In genomic region chr20:38423541-38423940, GRCh38 we compare ENCODE assay signal across 16 cellular contexts.
"Had no signal": no experiment of that assay in that cellular context is flagged by ENCODE, and none has a peak within 500 bp of the region (broad histone marks: within the 10 kb centered on the region; RNA-seq: fewer than 3 reads in every experiment).

No MANE protein-coding gene starts in this region.

- H3K9me3 ChIP-seq: SJCRH30, thoracic aorta, upper lobe of right lung had no signal

- ATAC-seq: activated CD4-positive, CD25-positive, alpha-beta regulatory T cell treated with anti-CD3 and anti-CD28 coated beads, Interleukin-2, amount 50 U/mL, for 24 hours; foreskin keratinocyte; left ventricle myocardium superior; natural killer cell; stimulated activated naive CD8-positive, alpha-beta T cell treated with anti-CD3 and anti-CD28 coated beads, Interleukin-15, amount 100 ng/mL, for 72 hours; upper lobe of right lung had no signal

- DNase-seq: activated CD4-positive, alpha-beta T cell treated with anti-CD3 and anti-CD28 coated beads, Interleukin-2, amount 50 U/mL, for 4 hours; activated CD8-positive, alpha-beta memory T cell treated with anti-CD3 and anti-CD28 coated beads, Interleukin-2, amount 50 U/mL, for 4 hours; effector memory CD4-positive, alpha-beta T cell; foreskin keratinocyte; kidney glomerular epithelial cell; left ventricle myocardium superior; natural killer cell; nucleus accumbens; stimulated activated CD4-positive, alpha-beta T cell treated with anti-CD3 and anti-CD28 coated beads, Interleukin-4, amount 100 ng/mL, for 1 hour; stimulated activated naive CD8-positive, alpha-beta T cell treated with anti-CD3 and anti-CD28 coated beads, Interleukin-15, amount 100 ng/mL, for 72 hours; upper lobe of right lung had no signal

- H3K9me3 Mint-ChIP-seq: memory B cell; natural killer cell; stimulated activated naive CD8-positive, alpha-beta T cell treated with anti-CD3 and anti-CD28 coated beads, Interleukin-15, amount 100 ng/mL, for 72 hours had no signal

- H3K4me3 Mint-ChIP-seq: memory B cell; natural killer cell; stimulated activated naive CD8-positive, alpha-beta T cell treated with anti-CD3 and anti-CD28 coated beads, Interleukin-15, amount 100 ng/mL, for 72 hours had no signal

- H3K27me3 ChIP-seq: foreskin keratinocyte, SJCRH30, upper lobe of right lung had no signal

- H3K4me1 ChIP-seq: foreskin keratinocyte, upper lobe of right lung had no signal

- H3K27me3 Mint-ChIP-seq: activated naive CD8-positive, alpha-beta T cell; memory B cell; stimulated activated naive CD8-positive, alpha-beta T cell treated with anti-CD3 and anti-CD28 coated beads, Interleukin-15, amount 100 ng/mL, for 72 hours had no signal

- H3K4me3 ChIP-seq: SJCRH30, thoracic aorta, upper lobe of right lung had no signal

- H3K27ac ChIP-seq: foreskin keratinocyte, SJCRH30, thoracic aorta, upper lobe of right lung had no signal
